In genomic region chr1:211469938-211470529, GRCh38 we compare ENCODE assay signal across 2 cellular contexts.
TF ChIP-seq lines count a peak whose summit lies in the region.

No MANE protein-coding gene starts in this region.

TF ChIP-seq in SK-N-SH, 30 proteins besides CTCF, POLR2A, EP300 and RAD21:
- TF ChIP-seq REST (IDR thresholded peaks at IDR 0.05; ENCODE audit: low read depth, low read length) (no peak), RCOR1 (IDR thresholded peaks at IDR 0.05; ENCODE audit: low read length) (peak; percentile 47; the same call in 1 of the 2 replicates), CHD2 (IDR thresholded peaks at IDR 0.05; ENCODE audit: low read length, partially characterized antibody) (peak; percentile 44), SMC3 (IDR thresholded peaks at IDR 0.05; ENCODE audit: low read depth, low read length) (peak; percentile 90), SIN3A (IDR thresholded peaks at IDR 0.05; ENCODE audit: borderline replicate concordance, low read depth, low read length) (no peak), GABPA (IDR thresholded peaks at IDR 0.05; ENCODE audit: low read depth) (no peak), TCF12 (IDR thresholded peaks at IDR 0.05) (no peak)
TF ChIP-seq in SK-N-SH: peak in this region for 3.

TF ChIP-seq in K562, 482 proteins besides CTCF, POLR2A, EP300 and RAD21:
- TF ChIP-seq RCOR1 (IDR thresholded peaks at IDR 0.05; ENCODE audit: borderline replicate concordance in 1 of 2, low read depth in 2 of 2, low read length in 2 of 2) (0 out of 4 replicates have a peak, but pooled peaks of 1 of the 2 experiments have one; percentile 48), PREB (CRISPR knock-in tag; IDR thresholded peaks at IDR 0.05) (0 out of 2 replicates have a peak, but pooled peaks have one; percentile 45), YY1 (IDR thresholded peaks at IDR 0.05; ENCODE audit: borderline replicate concordance in 1 of 3, control insufficient read depth in 1 of 3, extremely low read depth in 1 of 3, insufficient read depth in 3 of 3, insufficient read length in 1 of 3, insufficient replicate concordance in 2 of 3, low read depth in 1 of 3, low read length in 2 of 3) (peak in 1 of 3 experiments; percentile 70), ETV1 (tag; conservative IDR thresholded peaks at IDR 0.05; ENCODE audit: low read depth) (0 out of 2 replicates have a peak, but pooled peaks have one; percentile 25), ZKSCAN1 (IDR thresholded peaks at IDR 0.05; ENCODE audit: low read depth, low read length) (0 out of 2 replicates have a peak, but pooled peaks have one; percentile 56), BRF1 (IDR thresholded peaks at IDR 0.05; ENCODE audit: borderline replicate concordance, extremely low read depth, insufficient read length) (no peak), SMC3 (conservative IDR thresholded peaks at IDR 0.05; ENCODE audit: insufficient read depth, low read depth, low read length) (peak; percentile 91), HBP1 (CRISPR knock-in tag; IDR thresholded peaks at IDR 0.05) (0 out of 2 replicates have a peak, but pooled peaks have one; percentile 45), HMG20A (CRISPR knock-in tag; conservative IDR thresholded peaks at IDR 0.05) (no peak), JUND (IDR thresholded peaks at IDR 0.05; ENCODE audit: borderline replicate concordance, low read depth, low read length) (0 out of 2 replicates have a peak, but pooled peaks have one; percentile 5), JUND (tag; IDR thresholded peaks at IDR 0.05; ENCODE audit: borderline replicate concordance, low read depth, low read length) (no peak), NR2C1 (IDR thresholded peaks at IDR 0.05) (no peak), NR2C1 (tag; IDR thresholded peaks at IDR 0.05) (no peak), SPI1 (IDR thresholded peaks at IDR 0.05; ENCODE audit: borderline replicate concordance, low read depth, low read length) (no peak), RREB1 (CRISPR knock-in tag; IDR thresholded peaks at IDR 0.05) (0 out of 2 replicates have a peak, but pooled peaks have one; percentile 15), BHLHE40 (IDR thresholded peaks at IDR 0.05; ENCODE audit: low read length) (peak; percentile 59; the same call in 1 of the 2 replicates), AFF4 (CRISPR knock-in tag; IDR thresholded peaks at IDR 0.05) (peak; percentile 41; the same call in 1 of the 2 replicates), HNRNPLL (IDR thresholded peaks at IDR 0.05; ENCODE audit: low read depth, low read length, poor library complexity, severe bottlenecking) (peak; percentile 26), CTCFL (IDR thresholded peaks at IDR 0.05; ENCODE audit: borderline replicate concordance, insufficient read depth, low read depth, low read length, poor library complexity, severe bottlenecking) (peak; percentile 73), CTBP1 (IDR thresholded peaks at IDR 0.05; ENCODE audit: borderline replicate concordance) (0 out of 2 replicates have a peak, but pooled peaks have one; percentile 23), C11orf30 (IDR thresholded peaks at IDR 0.05; ENCODE audit: low read depth) (peak; percentile 57; the same call in 1 of the 2 replicates), DEAF1 (CRISPR knock-in tag; IDR thresholded peaks at IDR 0.05) (peak; percentile 34; the same call in 1 of the 2 replicates), STAT5B (CRISPR knock-in tag; IDR thresholded peaks at IDR 0.05) (no peak), MAFG (tag; conservative IDR thresholded peaks at IDR 0.05) (peak; percentile 30; the same call in 1 of the 2 replicates), ZNF316 (IDR thresholded peaks at IDR 0.05) (peak; percentile 67), BRD9 (IDR thresholded peaks at IDR 0.05; ENCODE audit: low read depth, partially characterized antibody) (no peak), RB1 (IDR thresholded peaks at IDR 0.05; ENCODE audit: low read depth) (0 out of 2 replicates have a peak, but pooled peaks have one; percentile 17), ZFP36 (IDR thresholded peaks at IDR 0.05; ENCODE audit: low read depth, low read length, partially characterized antibody) (peak; percentile 22), TFAP4 (CRISPR knock-in tag; IDR thresholded peaks at IDR 0.05; ENCODE audit: borderline replicate concordance) (0 out of 2 replicates have a peak, but pooled peaks have one; percentile 16), POLR3A (IDR thresholded peaks at IDR 0.05; ENCODE audit: borderline replicate concordance, extremely low read depth, insufficient read depth, insufficient read length) (no peak)
TF ChIP-seq in K562: peak in this region for 21.
